Comparison of ENCODE assay signal across 2 cellular contexts in genomic region chr12:113837528-113838296, GRCh38.
A peak's percentile ranks its signal among the peaks of the same experiment; 100 is the strongest.
TF ChIP-seq lines count a peak whose summit lies in the region.

No MANE protein-coding gene starts in this region.

TF ChIP-seq in HEK293, 187 proteins besides CTCF, POLR2A, EP300 and RAD21:
- peak; percentile 41; the same call in 1 of the 2 replicates for TF ChIP-seq ZNF768 (tag by site-specific recombination; IDR thresholded peaks at IDR 0.05)
- TF ChIP-seq ATF2 (tag by site-specific recombination; IDR thresholded peaks at IDR 0.05; ENCODE audit: low read depth) = no peak

TF ChIP-seq in GM12878, 131 proteins besides CTCF, POLR2A, EP300 and RAD21:
- TF ChIP-seq ZNF207 (IDR thresholded peaks at IDR 0.05; ENCODE audit: borderline replicate concordance) (no peak), FOS (IDR thresholded peaks at IDR 0.05; ENCODE audit: borderline replicate concordance, extremely low read depth, insufficient read length) (no peak), RUNX3 (IDR thresholded peaks at IDR 0.05; ENCODE audit: low read length) (no peak), PAX8 (IDR thresholded peaks at IDR 0.05) (no peak), CBX3 (IDR thresholded peaks at IDR 0.05; ENCODE audit: borderline replicate concordance, low read depth) (no peak), ASH2L (IDR thresholded peaks at IDR 0.05; ENCODE audit: borderline replicate concordance, low read depth) (no peak), SIX5 (IDR thresholded peaks at IDR 0.05; ENCODE audit: low read depth, low read length, severe bottlenecking) (no peak)
- TF ChIP-seq, protein P1, sequence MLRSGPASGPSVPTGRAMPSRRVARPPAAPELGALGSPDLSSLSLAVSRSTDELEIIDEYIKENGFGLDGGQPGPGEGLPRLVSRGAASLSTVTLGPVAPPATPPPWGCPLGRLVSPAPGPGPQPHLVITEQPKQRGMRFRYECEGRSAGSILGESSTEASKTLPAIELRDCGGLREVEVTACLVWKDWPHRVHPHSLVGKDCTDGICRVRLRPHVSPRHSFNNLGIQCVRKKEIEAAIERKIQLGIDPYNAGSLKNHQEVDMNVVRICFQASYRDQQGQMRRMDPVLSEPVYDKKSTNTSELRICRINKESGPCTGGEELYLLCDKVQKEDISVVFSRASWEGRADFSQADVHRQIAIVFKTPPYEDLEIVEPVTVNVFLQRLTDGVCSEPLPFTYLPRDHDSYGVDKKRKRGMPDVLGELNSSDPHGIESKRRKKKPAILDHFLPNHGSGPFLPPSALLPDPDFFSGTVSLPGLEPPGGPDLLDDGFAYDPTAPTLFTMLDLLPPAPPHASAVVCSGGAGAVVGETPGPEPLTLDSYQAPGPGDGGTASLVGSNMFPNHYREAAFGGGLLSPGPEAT (IDR thresholded peaks at IDR 0.05; ENCODE audit: low read depth) = no peak
- TF ChIP-seq, protein P2, sequence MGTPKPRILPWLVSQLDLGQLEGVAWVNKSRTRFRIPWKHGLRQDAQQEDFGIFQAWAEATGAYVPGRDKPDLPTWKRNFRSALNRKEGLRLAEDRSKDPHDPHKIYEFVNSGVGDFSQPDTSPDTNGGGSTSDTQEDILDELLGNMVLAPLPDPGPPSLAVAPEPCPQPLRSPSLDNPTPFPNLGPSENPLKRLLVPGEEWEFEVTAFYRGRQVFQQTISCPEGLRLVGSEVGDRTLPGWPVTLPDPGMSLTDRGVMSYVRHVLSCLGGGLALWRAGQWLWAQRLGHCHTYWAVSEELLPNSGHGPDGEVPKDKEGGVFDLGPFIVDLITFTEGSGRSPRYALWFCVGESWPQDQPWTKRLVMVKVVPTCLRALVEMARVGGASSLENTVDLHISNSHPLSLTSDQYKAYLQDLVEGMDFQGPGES (IDR thresholded peaks at IDR 0.05) = no peak
